1 cellular context compared by ENCODE assay signal in the genomic region with DNA sequence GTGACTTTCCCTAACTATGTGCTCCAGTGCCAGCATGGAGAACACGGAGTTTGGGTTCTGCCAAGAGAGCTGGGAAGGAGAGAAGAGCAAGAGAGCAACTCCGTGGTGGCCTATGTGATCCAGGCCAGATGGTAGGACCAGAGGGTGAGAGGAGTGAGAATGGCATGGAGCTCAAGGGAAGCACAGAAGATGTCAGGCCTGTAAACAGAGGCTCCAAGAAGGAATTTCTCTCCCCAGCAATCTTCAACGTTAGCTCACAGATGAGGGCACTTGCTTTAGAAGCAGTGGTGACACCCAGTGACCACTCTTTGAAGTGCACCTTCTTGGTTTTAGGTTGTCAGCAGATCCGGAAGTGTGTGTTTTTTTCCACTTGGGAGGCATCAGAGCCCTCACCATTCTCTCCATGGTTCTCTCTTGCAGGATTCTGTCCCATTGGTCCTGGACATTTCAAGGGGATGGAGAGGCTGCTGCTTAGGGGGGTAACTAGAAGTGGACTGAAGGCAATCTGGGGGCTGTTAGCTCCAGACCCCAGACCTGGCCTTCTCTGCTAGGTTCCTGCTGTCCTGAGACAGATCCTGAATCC.
TF ChIP-seq lines count a peak whose summit lies in the region.

No MANE protein-coding gene starts in this region.

TF ChIP-seq in K562, 482 proteins besides CTCF, POLR2A, EP300 and RAD21 (continued from another document and continues in another):
- TF ChIP-seq ZFP91 (CRISPR knock-in tag; IDR thresholded peaks at IDR 0.05) (no peak), ZKSCAN8 (CRISPR knock-in tag; IDR thresholded peaks at IDR 0.05) (no peak), RERE (CRISPR knock-in tag; IDR thresholded peaks at IDR 0.05; ENCODE audit: borderline replicate concordance) (no peak), ZNF316 (IDR thresholded peaks at IDR 0.05) (peak; percentile 89), HDAC2 (IDR thresholded peaks at IDR 0.05) (no peak), POLR2B (IDR thresholded peaks at IDR 0.05; ENCODE audit: low read depth, partially characterized antibody) (no peak), ARID2 (IDR thresholded peaks at IDR 0.05) (peak; percentile 89), TAF9B (IDR thresholded peaks at IDR 0.05; ENCODE audit: partially characterized antibody) (no peak), CBX3 (IDR thresholded peaks at IDR 0.05; ENCODE audit: borderline replicate concordance in 1 of 2, low read length in 2 of 2) (peak in 1 of 2 experiments; percentile 8; a peak in 1 of 3 replicates), MIER1 (IDR thresholded peaks at IDR 0.05; ENCODE audit: low read depth) (no peak), DDX20 (tag; IDR thresholded peaks at IDR 0.05; ENCODE audit: low read depth) (no peak), RBM39 (optimal IDR thresholded peaks at IDR 0.05; ENCODE audit: low read depth, low read length) (no peak), TOE1 (IDR thresholded peaks at IDR 0.05; ENCODE audit: borderline replicate concordance) (peak; percentile 42; the same call in 1 of the 2 replicates), TOE1 (CRISPR knock-in tag; IDR thresholded peaks at IDR 0.05; ENCODE audit: borderline replicate concordance, low read depth) (no peak), PCBP2 (IDR thresholded peaks at IDR 0.05; ENCODE audit: low read depth, low read length, poor library complexity, severe bottlenecking) (no peak), NFE2 (IDR thresholded peaks at IDR 0.05; ENCODE audit: low read depth) (no peak), RBM25 (IDR thresholded peaks at IDR 0.05; ENCODE audit: low read depth, low read length, severe bottlenecking) (no peak), YBX1 (IDR thresholded peaks at IDR 0.05) (no peak), SMARCA4 (IDR thresholded peaks at IDR 0.05) (0 out of 2 replicates have a peak, but pooled peaks have one; percentile 21), MLX (CRISPR knock-in tag; conservative IDR thresholded peaks at IDR 0.05) (no peak), SIN3A (IDR thresholded peaks at IDR 0.05; ENCODE audit: borderline replicate concordance in 2 of 2, control insufficient read depth in 1 of 2, low read depth in 2 of 2, low read length in 2 of 2) (no peak), TCF7L2 (IDR thresholded peaks at IDR 0.05; ENCODE audit: low read depth, low read length) (no peak), SMAD1 (IDR thresholded peaks at IDR 0.05; ENCODE audit: low read depth, low read length, partially characterized antibody) (no peak), KHSRP (IDR thresholded peaks at IDR 0.05) (no peak), WHSC1 (IDR thresholded peaks at IDR 0.05; ENCODE audit: low read length) (no peak), SAFB (IDR thresholded peaks at IDR 0.05; ENCODE audit: borderline replicate concordance, low read depth, low read length) (no peak), EHMT2 (IDR thresholded peaks at IDR 0.05) (peak; percentile 28; the same call in 1 of the 2 replicates), SMARCA5 (IDR thresholded peaks at IDR 0.05) (no peak), POLR2AphosphoS5 (IDR thresholded peaks at IDR 0.05; ENCODE audit: control insufficient read depth, insufficient read depth, low read depth, low read length) (no peak), NUFIP1 (IDR thresholded peaks at IDR 0.05; ENCODE audit: partially characterized antibody) (no peak), MCM3 (IDR thresholded peaks at IDR 0.05) (no peak), KDM1A (IDR thresholded peaks at IDR 0.05) (no peak), ETV5 (CRISPR knock-in tag; IDR thresholded peaks at IDR 0.05; ENCODE audit: low read depth) (peak; percentile 60; the same call in 1 of the 2 replicates), CEBPG (CRISPR knock-in tag; IDR thresholded peaks at IDR 0.05) (no peak), CEBPG (tag; conservative IDR thresholded peaks at IDR 0.05 in 1 of 2, IDR thresholded peaks at IDR 0.05 in 1 of 2) (no peak), ZSCAN29 (IDR thresholded peaks at IDR 0.05) (no peak), SREBF2 (CRISPR knock-in tag; IDR thresholded peaks at IDR 0.05) (no peak), PRMT5 (CRISPR knock-in tag; IDR thresholded peaks at IDR 0.05) (no peak), RCOR1 (IDR thresholded peaks at IDR 0.05; ENCODE audit: borderline replicate concordance in 1 of 2, low read depth in 2 of 2, low read length in 2 of 2) (no peak), PPARD (CRISPR knock-in tag; IDR thresholded peaks at IDR 0.05) (no peak), ETS1 (conservative IDR thresholded peaks at IDR 0.05; ENCODE audit: control insufficient read depth, low read depth, low read length) (no peak), GTF2E2 (tag; IDR thresholded peaks at IDR 0.05) (no peak), CHD2 (IDR thresholded peaks at IDR 0.05; ENCODE audit: low read depth, low read length) (no peak), PHTF2 (CRISPR knock-in tag; IDR thresholded peaks at IDR 0.05) (no peak), ATF2 (CRISPR knock-in tag; IDR thresholded peaks at IDR 0.05) (no peak), BCOR (IDR thresholded peaks at IDR 0.05) (no peak), CBFA2T2 (conservative IDR thresholded peaks at IDR 0.05) (no peak)
- TF ChIP-seq, protein P1, sequence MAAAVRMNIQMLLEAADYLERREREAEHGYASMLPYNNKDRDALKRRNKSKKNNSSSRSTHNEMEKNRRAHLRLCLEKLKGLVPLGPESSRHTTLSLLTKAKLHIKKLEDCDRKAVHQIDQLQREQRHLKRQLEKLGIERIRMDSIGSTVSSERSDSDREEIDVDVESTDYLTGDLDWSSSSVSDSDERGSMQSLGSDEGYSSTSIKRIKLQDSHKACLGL (CRISPR knock-in tag; IDR thresholded peaks at IDR 0.05; ENCODE audit: borderline replicate concordance, poor library complexity, severe bottlenecking) = no peak
- TF ChIP-seq, protein P2, sequence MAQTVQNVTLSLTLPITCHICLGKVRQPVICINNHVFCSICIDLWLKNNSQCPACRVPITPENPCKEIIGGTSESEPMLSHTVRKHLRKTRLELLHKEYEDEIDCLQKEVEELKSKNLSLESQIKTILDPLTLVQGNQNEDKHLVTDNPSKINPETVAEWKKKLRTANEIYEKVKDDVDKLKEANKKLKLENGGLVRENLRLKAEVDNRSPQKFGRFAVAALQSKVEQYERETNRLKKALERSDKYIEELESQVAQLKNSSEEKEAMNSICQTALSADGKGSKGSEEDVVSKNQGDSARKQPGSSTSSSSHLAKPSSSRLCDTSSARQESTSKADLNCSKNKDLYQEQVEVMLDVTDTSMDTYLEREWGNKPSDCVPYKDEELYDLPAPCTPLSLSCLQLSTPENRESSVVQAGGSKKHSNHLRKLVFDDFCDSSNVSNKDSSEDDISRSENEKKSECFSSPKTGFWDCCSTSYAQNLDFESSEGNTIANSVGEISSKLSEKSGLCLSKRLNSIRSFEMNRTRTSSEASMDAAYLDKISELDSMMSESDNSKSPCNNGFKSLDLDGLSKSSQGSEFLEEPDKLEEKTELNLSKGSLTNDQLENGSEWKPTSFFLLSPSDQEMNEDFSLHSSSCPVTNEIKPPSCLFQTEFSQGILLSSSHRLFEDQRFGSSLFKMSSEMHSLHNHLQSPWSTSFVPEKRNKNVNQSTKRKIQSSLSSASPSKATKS (CRISPR knock-in tag; IDR thresholded peaks at IDR 0.05) = no peak
- TF ChIP-seq, protein P3, sequence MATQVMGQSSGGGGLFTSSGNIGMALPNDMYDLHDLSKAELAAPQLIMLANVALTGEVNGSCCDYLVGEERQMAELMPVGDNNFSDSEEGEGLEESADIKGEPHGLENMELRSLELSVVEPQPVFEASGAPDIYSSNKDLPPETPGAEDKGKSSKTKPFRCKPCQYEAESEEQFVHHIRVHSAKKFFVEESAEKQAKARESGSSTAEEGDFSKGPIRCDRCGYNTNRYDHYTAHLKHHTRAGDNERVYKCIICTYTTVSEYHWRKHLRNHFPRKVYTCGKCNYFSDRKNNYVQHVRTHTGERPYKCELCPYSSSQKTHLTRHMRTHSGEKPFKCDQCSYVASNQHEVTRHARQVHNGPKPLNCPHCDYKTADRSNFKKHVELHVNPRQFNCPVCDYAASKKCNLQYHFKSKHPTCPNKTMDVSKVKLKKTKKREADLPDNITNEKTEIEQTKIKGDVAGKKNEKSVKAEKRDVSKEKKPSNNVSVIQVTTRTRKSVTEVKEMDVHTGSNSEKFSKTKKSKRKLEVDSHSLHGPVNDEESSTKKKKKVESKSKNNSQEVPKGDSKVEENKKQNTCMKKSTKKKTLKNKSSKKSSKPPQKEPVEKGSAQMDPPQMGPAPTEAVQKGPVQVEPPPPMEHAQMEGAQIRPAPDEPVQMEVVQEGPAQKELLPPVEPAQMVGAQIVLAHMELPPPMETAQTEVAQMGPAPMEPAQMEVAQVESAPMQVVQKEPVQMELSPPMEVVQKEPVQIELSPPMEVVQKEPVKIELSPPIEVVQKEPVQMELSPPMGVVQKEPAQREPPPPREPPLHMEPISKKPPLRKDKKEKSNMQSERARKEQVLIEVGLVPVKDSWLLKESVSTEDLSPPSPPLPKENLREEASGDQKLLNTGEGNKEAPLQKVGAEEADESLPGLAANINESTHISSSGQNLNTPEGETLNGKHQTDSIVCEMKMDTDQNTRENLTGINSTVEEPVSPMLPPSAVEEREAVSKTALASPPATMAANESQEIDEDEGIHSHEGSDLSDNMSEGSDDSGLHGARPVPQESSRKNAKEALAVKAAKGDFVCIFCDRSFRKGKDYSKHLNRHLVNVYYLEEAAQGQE (CRISPR knock-in tag; IDR thresholded peaks at IDR 0.05; ENCODE audit: low read depth) = no peak
- TF ChIP-seq, protein P4, sequence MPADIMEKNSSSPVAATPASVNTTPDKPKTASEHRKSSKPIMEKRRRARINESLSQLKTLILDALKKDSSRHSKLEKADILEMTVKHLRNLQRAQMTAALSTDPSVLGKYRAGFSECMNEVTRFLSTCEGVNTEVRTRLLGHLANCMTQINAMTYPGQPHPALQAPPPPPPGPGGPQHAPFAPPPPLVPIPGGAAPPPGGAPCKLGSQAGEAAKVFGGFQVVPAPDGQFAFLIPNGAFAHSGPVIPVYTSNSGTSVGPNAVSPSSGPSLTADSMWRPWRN (IDR thresholded peaks at IDR 0.05; ENCODE audit: low read depth) = no peak
